Comparison of ENCODE assay signal across 14 cellular contexts in the genomic region with DNA sequence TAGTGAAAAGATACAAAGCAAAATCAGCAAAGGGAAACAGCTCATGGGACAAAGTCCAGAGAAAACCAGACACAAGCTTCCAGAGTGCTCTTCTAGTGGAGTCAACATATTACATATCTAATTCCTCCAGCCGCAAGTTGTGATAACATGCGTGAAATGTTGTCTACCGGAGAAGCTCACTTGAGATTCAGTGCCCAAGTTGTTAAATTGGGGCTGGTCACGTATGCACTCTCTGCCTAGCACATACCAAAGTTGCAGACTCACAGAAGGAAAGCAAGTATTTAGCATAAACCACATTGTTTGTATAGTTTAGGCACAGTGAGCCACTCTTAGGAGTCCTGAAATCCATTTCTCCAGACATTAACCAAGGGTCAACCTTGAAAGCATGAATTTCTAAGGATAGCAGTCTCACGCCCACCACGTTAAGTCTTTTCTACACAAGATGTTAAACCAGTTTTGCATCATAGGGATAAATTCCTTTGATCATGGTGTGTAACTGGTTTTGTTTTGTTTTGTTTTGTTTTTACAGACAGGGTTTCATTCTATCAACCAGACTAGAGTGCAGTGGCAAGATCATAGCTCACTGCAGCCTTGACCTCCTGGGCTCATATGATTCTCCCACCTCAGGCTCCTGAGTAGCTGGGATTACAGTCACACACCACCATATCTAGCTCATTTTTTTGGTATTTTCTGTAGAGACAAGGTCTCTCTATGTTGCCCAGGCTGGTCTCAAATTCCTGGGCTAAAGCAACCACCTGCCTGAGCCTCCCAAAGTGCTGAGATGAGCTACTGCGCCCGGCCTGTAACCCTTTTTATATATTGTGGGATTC. TPM values are rescaled to one million over a fixed set of nuclear protein-coding genes. Genes with fewer than 3 reads are reported as not detected.
A peak's percentile ranks its signal among the peaks of the same experiment; 100 is the strongest.
DNase-seq lines count a peak whose midpoint lies in the region; ATAC-seq, FAIRE-seq and TF ChIP-seq lines count a peak whose summit lies in the region.
"Had no signal": no experiment of that assay in that cellular context is flagged by ENCODE, and none has a peak within 500 bp of the region (broad histone marks: within the 10 kb centered on the region; RNA-seq: fewer than 3 reads in every experiment).

No MANE protein-coding gene starts in this region.

- H3K27me3 ChIP-seq in GM23338 (ENCODE audit: insufficient read depth) (no peaks in the 10 kb centered on the region), ascending aorta (no peaks in the 10 kb centered on the region)

- H3K9me3 ChIP-seq in ascending aorta, result no peaks in the 10 kb centered on the region
- H3K9me3 ChIP-seq: prostate gland had no signal

- intact Hi-C loops in ascending aorta (cut with DNase I), result no loop called here

- no peak overlapping the region for H3K27ac Mint-ChIP-seq in GM23338
- H3K27ac Mint-ChIP-seq: memory B cell had no signal

- H3K27ac ChIP-seq in GM23338 (ENCODE audit: low read depth) (no peak overlapping the region), ascending aorta (no peak overlapping the region)
- H3K27ac ChIP-seq: prostate gland had no signal

- peaks cover 6% of the 10 kb centered on the region for H3K4me1 Mint-ChIP-seq in GM23338

- H3K36me3 ChIP-seq in GM23338 (ENCODE audit: insufficient read depth), result no peaks in the 10 kb centered on the region; the same call in 1 of the 2 replicates
- H3K36me3 ChIP-seq in ascending aorta, result no peaks in the 10 kb centered on the region
- H3K36me3 ChIP-seq: prostate gland had no signal

- peaks cover 3% of the 10 kb centered on the region for H3K27me3 Mint-ChIP-seq in GM23338 (ENCODE audit: insufficient read depth, low read depth, poor library complexity)
- H3K27me3 Mint-ChIP-seq: memory B cell had no signal

- peak overlapping the region; percentile 84 for H2AFZ ChIP-seq in GM23338

- no peaks in the 10 kb centered on the region for H3K79me2 ChIP-seq in GM23338 (replicated peaks; ENCODE audit: insufficient read depth)

- no peak overlapping the region for H3K4me3 Mint-ChIP-seq in GM23338
- H3K4me3 Mint-ChIP-seq: memory B cell had no signal

- ATAC-seq in GM23338, result no peak
- ATAC-seq: SK-N-SH treated with all-trans-retinoic acid at 6 μM for 48 hours had no signal

- H3K9me3 Mint-ChIP-seq in GM23338, result no peaks in the 10 kb centered on the region
- H3K9me3 Mint-ChIP-seq: memory B cell had no signal

- H3K36me3 Mint-ChIP-seq in GM23338 (ENCODE audit: low read depth), result no peaks in the 10 kb centered on the region
- H3K36me3 Mint-ChIP-seq: memory B cell had no signal

- no peaks in the 10 kb centered on the region; the same call in 1 of the 2 replicates for H3K9me2 ChIP-seq in GM23338 (ENCODE audit: insufficient read depth)

- no peaks in the 10 kb centered on the region for H3K4me1 ChIP-seq in GM23338 (ENCODE audit: insufficient read depth)
- no peaks in the 10 kb centered on the region for H3K4me1 ChIP-seq in ascending aorta
- H3K4me1 ChIP-seq: prostate gland had no signal

- DNase-seq in GM23338 (ENCODE audit: low spot score) (no peak), fibroblast of the aortic adventitia (ENCODE audit: low read depth) (peak; percentile 49), skeletal muscle cell (ENCODE audit: low read depth) (peak; percentile 41), ascending aorta (ENCODE audit: low spot score in 2 of 2) (no peak), UCSD-AML1 (lab: John Stamatoyannopoulos, UW; ENCODE audit: unreplicated experiment) (no peak), NCI-H2171 (lab: John Stamatoyannopoulos, UW) (no peak)
- DNase-seq in stimulated activated CD8-positive, alpha-beta memory T cell treated with anti-CD3 and anti-CD28 coated beads, Interleukin-4, amount 100 ng/mL, for 48 hours, result no peak
- DNase-seq: activated CD4-positive, alpha-beta T cell treated with anti-CD3 and anti-CD28 coated beads for 48 hours; GOT3; NCI-H1694 had no signal

- FAIRE-seq in TTC549 (lab: Jason Lieb, UNC), result peak; percentile 97

- no peaks in the 10 kb centered on the region for H3F3A ChIP-seq in GM23338 (replicated peaks; ENCODE audit: low read depth)

- TF ChIP-seq CTCF in GM23338 (conservative IDR thresholded peaks at IDR 0.05; ENCODE audit: low read depth in 2 of 2) (no peak), fibroblast of the aortic adventitia (IDR thresholded peaks at IDR 0.05; ENCODE audit: insufficient read depth, low read length) (no peak), ascending aorta (IDR thresholded peaks at IDR 0.05) (no peak)

- no peak overlapping the region for H3K4me2 ChIP-seq in GM23338

- no peaks in the 10 kb centered on the region for H4K20me1 ChIP-seq in GM23338 (replicated peaks; ENCODE audit: insufficient read depth)

- H3K4me3 ChIP-seq in GM23338, result no peak overlapping the region
- no peak overlapping the region for H3K4me3 ChIP-seq in fibroblast of the aortic adventitia (ENCODE audit: low read depth, low read length)
- no peak overlapping the region for H3K4me3 ChIP-seq in skeletal muscle cell (ENCODE audit: low read depth, low read length)
- H3K4me3 ChIP-seq in ascending aorta, result no peak overlapping the region
- H3K4me3 ChIP-seq: prostate gland had no signal

TF ChIP-seq in GM23338, 12 proteins besides CTCF, POLR2A, EP300 and RAD21 (continues in another document):
- TF ChIP-seq EZH2phosphoT487 (IDR thresholded peaks at IDR 0.05; ENCODE audit: unreplicated experiment) (no peak), EZH2 (IDR thresholded peaks at IDR 0.05; ENCODE audit: low read depth, unreplicated experiment) (no peak), STAT1 (IDR thresholded peaks at IDR 0.05; ENCODE audit: unreplicated experiment) (no peak), NANOG (IDR thresholded peaks at IDR 0.05; ENCODE audit: borderline replicate concordance) (no peak)
- TF ChIP-seq, protein P1, sequence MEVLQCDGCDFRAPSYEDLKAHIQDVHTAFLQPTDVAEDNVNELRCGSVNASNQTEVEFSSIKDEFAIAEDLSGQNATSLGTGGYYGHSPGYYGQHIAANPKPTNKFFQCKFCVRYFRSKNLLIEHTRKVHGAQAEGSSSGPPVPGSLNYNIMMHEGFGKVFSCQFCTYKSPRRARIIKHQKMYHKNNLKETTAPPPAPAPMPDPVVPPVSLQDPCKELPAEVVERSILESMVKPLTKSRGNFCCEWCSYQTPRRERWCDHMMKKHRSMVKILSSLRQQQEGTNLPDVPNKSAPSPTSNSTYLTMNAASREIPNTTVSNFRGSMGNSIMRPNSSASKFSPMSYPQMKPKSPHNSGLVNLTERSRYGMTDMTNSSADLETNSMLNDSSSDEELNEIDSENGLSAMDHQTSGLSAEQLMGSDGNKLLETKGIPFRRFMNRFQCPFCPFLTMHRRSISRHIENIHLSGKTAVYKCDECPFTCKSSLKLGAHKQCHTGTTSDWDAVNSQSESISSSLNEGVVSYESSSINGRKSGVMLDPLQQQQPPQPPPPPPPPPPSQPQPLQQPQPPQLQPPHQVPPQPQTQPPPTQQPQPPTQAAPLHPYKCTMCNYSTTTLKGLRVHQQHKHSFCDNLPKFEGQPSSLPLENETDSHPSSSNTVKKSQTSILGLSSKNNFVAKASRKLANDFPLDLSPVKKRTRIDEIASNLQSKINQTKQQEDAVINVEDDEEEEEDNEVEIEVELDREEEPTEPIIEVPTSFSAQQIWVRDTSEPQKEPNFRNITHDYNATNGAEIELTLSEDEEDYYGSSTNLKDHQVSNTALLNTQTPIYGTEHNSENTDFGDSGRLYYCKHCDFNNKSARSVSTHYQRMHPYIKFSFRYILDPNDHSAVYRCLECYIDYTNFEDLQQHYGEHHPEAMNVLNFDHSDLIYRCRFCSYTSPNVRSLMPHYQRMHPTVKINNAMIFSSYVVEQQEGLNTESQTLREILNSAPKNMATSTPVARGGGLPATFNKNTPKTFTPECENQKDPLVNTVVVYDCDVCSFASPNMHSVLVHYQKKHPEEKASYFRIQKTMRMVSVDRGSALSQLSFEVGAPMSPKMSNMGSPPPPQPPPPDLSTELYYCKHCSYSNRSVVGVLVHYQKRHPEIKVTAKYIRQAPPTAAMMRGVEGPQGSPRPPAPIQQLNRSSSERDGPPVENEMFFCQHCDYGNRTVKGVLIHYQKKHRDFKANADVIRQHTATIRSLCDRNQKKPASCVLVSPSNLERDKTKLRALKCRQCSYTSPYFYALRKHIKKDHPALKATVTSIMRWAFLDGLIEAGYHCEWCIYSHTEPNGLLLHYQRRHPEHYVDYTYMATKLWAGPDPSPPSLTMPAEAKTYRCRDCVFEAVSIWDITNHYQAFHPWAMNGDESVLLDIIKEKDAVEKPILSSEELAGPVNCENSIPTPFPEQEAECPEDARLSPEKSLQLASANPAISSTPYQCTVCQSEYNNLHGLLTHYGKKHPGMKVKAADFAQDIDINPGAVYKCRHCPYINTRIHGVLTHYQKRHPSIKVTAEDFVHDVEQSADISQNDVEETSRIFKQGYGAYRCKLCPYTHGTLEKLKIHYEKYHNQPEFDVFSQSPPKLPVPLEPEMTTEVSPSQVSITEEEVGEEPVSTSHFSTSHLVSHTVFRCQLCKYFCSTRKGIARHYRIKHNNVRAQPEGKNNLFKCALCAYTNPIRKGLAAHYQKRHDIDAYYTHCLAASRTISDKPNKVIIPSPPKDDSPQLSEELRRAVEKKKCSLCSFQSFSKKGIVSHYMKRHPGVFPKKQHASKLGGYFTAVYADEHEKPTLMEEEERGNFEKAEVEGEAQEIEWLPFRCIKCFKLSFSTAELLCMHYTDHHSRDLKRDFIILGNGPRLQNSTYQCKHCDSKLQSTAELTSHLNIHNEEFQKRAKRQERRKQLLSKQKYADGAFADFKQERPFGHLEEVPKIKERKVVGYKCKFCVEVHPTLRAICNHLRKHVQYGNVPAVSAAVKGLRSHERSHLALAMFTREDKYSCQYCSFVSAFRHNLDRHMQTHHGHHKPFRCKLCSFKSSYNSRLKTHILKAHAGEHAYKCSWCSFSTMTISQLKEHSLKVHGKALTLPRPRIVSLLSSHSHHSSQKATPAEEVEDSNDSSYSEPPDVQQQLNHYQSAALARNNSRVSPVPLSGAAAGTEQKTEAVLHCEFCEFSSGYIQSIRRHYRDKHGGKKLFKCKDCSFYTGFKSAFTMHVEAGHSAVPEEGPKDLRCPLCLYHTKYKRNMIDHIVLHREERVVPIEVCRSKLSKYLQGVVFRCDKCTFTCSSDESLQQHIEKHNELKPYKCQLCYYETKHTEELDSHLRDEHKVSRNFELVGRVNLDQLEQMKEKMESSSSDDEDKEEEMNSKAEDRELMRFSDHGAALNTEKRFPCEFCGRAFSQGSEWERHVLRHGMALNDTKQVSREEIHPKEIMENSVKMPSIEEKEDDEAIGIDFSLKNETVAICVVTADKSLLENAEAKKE (CRISPR knock-in tag; IDR thresholded peaks at IDR 0.05), result no peak

RNA-seq across cellular contexts. Expression of a gene that starts 39.5 kb away (rescaled TPM):
- total RNA-seq in GM23338 (2014; rRNA removed; shearing (Covaris generic)), result 129 and 130 TPM in 2 replicates
- 39.4 and 40.7 TPM in 2 replicates for polyA plus RNA-seq in GM23338 (2016; fragmentation: Nextera tagmentation; extraction: Ambion mirVana)
- total RNA-seq in fibroblast of the aortic adventitia (ENCODE audit: low replicate concordance), result 49.0 and 85.5 TPM in 2 replicates
- 47.7 TPM for total RNA-seq in ascending aorta

Comparison
In these comparisons a context has a peak if more than half of its experiments do, and no peak if none do; other contexts are left out.
1. DNase-seq: peak in fibroblast of the aortic adventitia (single experiment) and skeletal muscle cell (single experiment); none in GM23338 (single experiment), ascending aorta (0 of 2), stimulated activated CD8-positive, alpha-beta memory T cell treated with anti-CD3 and anti-CD28 coated beads, Interleukin-4, amount 100 ng/mL, for 48 hours (single experiment), UCSD-AML1 (single experiment) and NCI-H2171 (single experiment).